In genomic region chr19:46471778-46472543, GRCh38 we compare ENCODE assay signal across 10 cellular contexts. TPM values are rescaled to one million over a fixed set of nuclear protein-coding genes. Genes with fewer than 3 reads are reported as not detected.
DNase-seq lines count a peak whose midpoint lies in the region; ATAC-seq, FAIRE-seq and TF ChIP-seq lines count a peak whose summit lies in the region.
"Had no signal": no experiment of that assay in that cellular context is flagged by ENCODE, and none has a peak within 500 bp of the region (broad histone marks: within the 10 kb centered on the region; RNA-seq: fewer than 3 reads in every experiment).

No MANE protein-coding gene starts in this region.

- no peaks in the 10 kb centered on the region for H3K27me3 ChIP-seq in mammary epithelial cell (ENCODE audit: insufficient read depth, low read length)
- H3K27me3 ChIP-seq in HepG2 (ENCODE audit: control insufficient read depth in 1 of 2, insufficient read depth in 2 of 2, low read length in 2 of 2): peaks cover 2 to 19% of the 10 kb centered on the region in 2 experiments; a peak in 3 of 5 replicates
- peaks cover 0 to 9% (median 3%) of the 10 kb centered on the region in 5 donors for H3K27me3 ChIP-seq in subcutaneous abdominal adipose tissue (ENCODE audit: control insufficient read depth in 5 of 5, insufficient read depth in 4 of 5, low read length in 5 of 5)

- peak overlapping the region; percentile 80 for H2AFZ ChIP-seq in mammary epithelial cell (ENCODE audit: low read depth, low read length)
- H2AFZ ChIP-seq in HepG2 (ENCODE audit: low read length): no peak overlapping the region

- H3K79me2 ChIP-seq in mammary epithelial cell (ENCODE audit: insufficient read depth, low read length) (no peaks in the 10 kb centered on the region), HepG2 (ENCODE audit: insufficient read depth, low read length) (no peaks in the 10 kb centered on the region)

- no peaks in the 10 kb centered on the region for H3K36me3 ChIP-seq in mammary epithelial cell (ENCODE audit: insufficient read depth, low read length)
- no peaks in the 10 kb centered on the region for H3K36me3 ChIP-seq in HepG2 (replicated peaks in 1 of 2; ENCODE audit: control insufficient read depth in 1 of 2, insufficient read depth in 2 of 2, low read length in 2 of 2)
- no peaks in the 10 kb centered on the region for H3K36me3 ChIP-seq in subcutaneous abdominal adipose tissue (ENCODE audit: control insufficient read depth in 5 of 5, insufficient read depth in 5 of 5, low read length in 5 of 5)

- in situ Hi-C loops in mammary epithelial cell (cut with MboI; ENCODE audit: low sequenced_read_pairs in 2 of 2) (no loop called here), HepG2 (cut with HindIII; ENCODE audit: extremely low pct_ligation_motif_present, low pct_unique_long_range_greater_than_20kb) (no loop called here)

- no peaks in the 10 kb centered on the region for H3K9me3 ChIP-seq in mammary epithelial cell (replicated peaks; ENCODE audit: insufficient read depth, low read length)
- H3K9me3 ChIP-seq in HepG2 (ENCODE audit: low read length): no peaks in the 10 kb centered on the region
- no peaks in the 10 kb centered on the region for H3K9me3 ChIP-seq in subcutaneous abdominal adipose tissue (ENCODE audit: control insufficient read depth in 5 of 5, low read length in 5 of 5)

- no peak overlapping the region for H3K9ac ChIP-seq in mammary epithelial cell (ENCODE audit: insufficient read depth, low read length)
- no peak overlapping the region for H3K9ac ChIP-seq in HepG2 (ENCODE audit: insufficient read depth, low read depth, low read length)
- H3K9ac ChIP-seq in subcutaneous abdominal adipose tissue (ENCODE audit: low read length in 5 of 5): peak overlapping the region in 2 of 5 donors; percentile 4 to 65

- intact Hi-C loops in mammary epithelial cell (cut with micrococcal nuclease): no loop called here
- intact Hi-C loops in HepG2 (cut with micrococcal nuclease; ENCODE audit: unreplicated experiment): no loop called here

- dilution Hi-C loops in mammary epithelial cell (cut with HindIII; ENCODE audit: low sequenced_read_pairs): no loop called here

- TF ChIP-seq RAD21 in HepG2 (CRISPR knock-in tag; IDR thresholded peaks at IDR 0.05): no peak

- ATAC-seq in HepG2 (no peak), HG03432 (IDR thresholded peaks at IDR 0.05; ENCODE audit: unreplicated experiment) (no peak)

- H3K27ac ChIP-seq in mammary epithelial cell (ENCODE audit: insufficient read depth, low read depth, low read length) (no peak overlapping the region), HepG2 (ENCODE audit: extremely low read length, insufficient read depth, low read length) (no peak overlapping the region), subcutaneous abdominal adipose tissue (ENCODE audit: low read depth, low read length) (no peak overlapping the region)

- TF ChIP-seq EP300 in HepG2 (IDR thresholded peaks at IDR 0.05; ENCODE audit: low read depth in 2 of 2, low read length in 2 of 2) (no peak), HepG2 (CRISPR knock-in tag; IDR thresholded peaks at IDR 0.05; ENCODE audit: borderline replicate concordance) (no peak)

- FAIRE-seq in HepG2 (lab: Jason Lieb, UNC): no peak
- FAIRE-seq: RCC 7860 had no signal

- TF ChIP-seq CTCF in mammary epithelial cell (conservative IDR thresholded peaks at IDR 0.05 in 1 of 2, IDR thresholded peaks at IDR 0.05 in 1 of 2; ENCODE audit: extremely low read depth in 1 of 2, insufficient read depth in 1 of 2, low read depth in 1 of 2, low read length in 2 of 2): no peak
- TF ChIP-seq CTCF in HepG2 (CRISPR knock-in tag; IDR thresholded peaks at IDR 0.05): no peak

- H3K4me1 ChIP-seq in mammary epithelial cell (ENCODE audit: insufficient read depth, low read length): peaks cover 55% of the 10 kb centered on the region
- H3K4me1 ChIP-seq in HepG2 (ENCODE audit: insufficient read depth, low read length): peaks cover 27% of the 10 kb centered on the region
- peaks cover 2 to 20% (median 14%) of the 10 kb centered on the region in 5 donors for H3K4me1 ChIP-seq in subcutaneous abdominal adipose tissue (ENCODE audit: control insufficient read depth in 5 of 5, insufficient read depth in 5 of 5, low read length in 5 of 5)

- H3K4me2 ChIP-seq in mammary epithelial cell (ENCODE audit: insufficient read depth, low read depth, low read length): no peak overlapping the region
- H3K4me2 ChIP-seq in HepG2 (ENCODE audit: low read depth, low read length): peak overlapping the region; percentile 68; the same call in 1 of the 2 replicates

- CTCF ChIA-PET in mammary epithelial cell (lab: Charles Lee; ENCODE audit: low non-redundant PET) (no interaction called here), HepG2 (lab: Yijun Ruan, JAX; ENCODE audit: low intra/inter-chr PET ratio, low total read pairs) (no interaction called here)

- POLR2A ChIA-PET in HepG2 (lab: Yijun Ruan, JAX): no interaction called here

- peak overlapping the region; percentile 65 for H3K4me3 ChIP-seq in Jurkat, Clone E6-1 (ENCODE audit: low read length)
- H3K4me3 ChIP-seq in mammary epithelial cell (replicated peaks in 1 of 3; ENCODE audit: insufficient read depth in 1 of 3, low read depth in 2 of 3, low read length in 3 of 3): no peak overlapping the region
- H3K4me3 ChIP-seq in HepG2 (replicated peaks in 1 of 3; ENCODE audit: insufficient read depth in 1 of 3, low read depth in 2 of 3, low read length in 3 of 3): peak overlapping the region in 1 of 3 experiments; percentile 40; a peak in 1 of 6 replicates
- peak overlapping the region; percentile 22 to 62 (median 48) for H3K4me3 ChIP-seq in subcutaneous abdominal adipose tissue (ENCODE audit: low read depth in 1 of 5, low read length in 5 of 5)

- H4K20me1 ChIP-seq in mammary epithelial cell (ENCODE audit: insufficient read depth, low read length) (no peaks in the 10 kb centered on the region), HepG2 (ENCODE audit: insufficient read depth, low read length) (no peaks in the 10 kb centered on the region)

- no peak for TF ChIP-seq POLR2A in HepG2 (IDR thresholded peaks at IDR 0.05; ENCODE audit: insufficient read depth in 1 of 2, low read depth in 2 of 2, low read length in 2 of 2)

- BruUV-seq in mammary epithelial cell (replicated peaks; lab: Mats Ljungman, UMichigan) (no TSS peak), HepG2 (replicated peaks; lab: Mats Ljungman, UMichigan) (no TSS peak)

- DNase-seq in Jurkat, Clone E6-1 (ENCODE audit: low read depth, low spot score): no peak
- DNase-seq in mammary epithelial cell: no peak
- no peak for DNase-seq in HepG2 (ENCODE audit: low spot score)
- no peak for DNase-seq in NCI-H2081 (lab: John Stamatoyannopoulos, UW)
- DNase-seq in GM19240 (ENCODE audit: insufficient read length, low spot score): no peak
- no peak for DNase-seq in HPDE6-E6E7 (ENCODE audit: extremely low spot score)
- DNase-seq: stimulated activated CD4-positive, alpha-beta T cell treated with anti-CD3 and anti-CD28 coated beads, Interleukin-2, amount 100 ng/mL, for 48 hours had no signal

- 77% methylated on average over 15 of the region's 15 CpGs for WGBS in mammary epithelial cell (ENCODE audit: low coverage, missing lambda C conversion rate)
- 51% methylated on average over 12 of the region's 15 CpGs for WGBS in HepG2 (ENCODE audit: low lambda C conversion rate)

RNA-seq across cellular contexts. Expression of gene PNMA8A, which starts 0.6 kb away (rescaled TPM):
- polyA plus RNA-seq in Jurkat, Clone E6-1 (2012; ENCODE audit: insufficient read depth, insufficient read length): not detected
- total RNA-seq in mammary epithelial cell: 10 to 100 TPM in 1 of 2 donors, under 1 TPM in 1; 0.24 to 39.3 TPM
- 0.26 TPM for polyA plus RNA-seq in mammary epithelial cell
- not detected for polyA minus RNA-seq in mammary epithelial cell
- 0.44 and 0.51 TPM in 2 replicates for total RNA-seq in HepG2 (2016; rRNA removed; fragmentation: Illumina TruSeq; extraction: Trizol)
- 0.10 TPM in 1 of 2 replicates, not detected in the other for total RNA-seq in HepG2 (2016; cell fraction: cytosol; rRNA removed; fragmentation: Illumina TruSeq; extraction: Trizol; ENCODE audit: low read depth)
- 0.41 and 0.56 TPM in 2 replicates for total RNA-seq in HepG2 (2016; cell fraction: insoluble cytoplasmic fraction; rRNA removed; fragmentation: Illumina TruSeq; extraction: Trizol)
- 0.28 and 0.52 TPM in 2 replicates for total RNA-seq in HepG2 (2016; cell fraction: membrane; rRNA removed; fragmentation: Illumina TruSeq; extraction: Trizol)
- total RNA-seq in HepG2 (2016; cell fraction: nucleus; rRNA removed; fragmentation: Illumina TruSeq; extraction: Trizol): 0.13 and 0.31 TPM in 2 replicates
- 0.13 TPM in 2 replicates for polyA plus RNA-seq in HepG2 (2011; rRNA removed)
- 0.11 and 0.21 TPM in 2 replicates for polyA plus RNA-seq in HepG2 (2011; cell fraction: cytosol; rRNA removed)
- 0.09 TPM in 1 of 2 replicates, not detected in the other for polyA plus RNA-seq in HepG2 (2011; cell fraction: nucleus; rRNA removed)
- 0.15 and 0.33 TPM in 2 replicates for polyA plus RNA-seq in HepG2 (2012)
- polyA plus RNA-seq in HepG2 (2016; cell fraction: cytosol; fragmentation: Illumina TruSeq; extraction: Trizol; ENCODE audit: low read depth): 0.05 and 0.07 TPM in 2 replicates
- 0.50 and 0.56 TPM in 2 replicates for polyA plus RNA-seq in HepG2 (2016; cell fraction: insoluble cytoplasmic fraction; fragmentation: Illumina TruSeq; extraction: Trizol; ENCODE audit: low read depth)
- polyA plus RNA-seq in HepG2 (2016; cell fraction: membrane; fragmentation: Illumina TruSeq; extraction: Trizol; ENCODE audit: low read depth): 0.05 and 0.08 TPM in 2 replicates
- polyA plus RNA-seq in HepG2 (2016; cell fraction: nucleus; fragmentation: Illumina TruSeq; extraction: Trizol; ENCODE audit: insufficient read depth, low read depth): 0.18 and 0.40 TPM in 2 replicates
- 0.46 TPM in 1 of 2 replicates, not detected in the other for polyA minus RNA-seq in HepG2 (2011; rRNA and poly(A)+ RNA removed; ENCODE audit: low replicate concordance)
- 0.18 TPM in 1 of 2 replicates, not detected in the other for polyA minus RNA-seq in HepG2 (2011; cell fraction: cytosol; rRNA and poly(A)+ RNA removed)
- polyA minus RNA-seq in HepG2 (2011; cell fraction: nucleus; rRNA and poly(A)+ RNA removed): not detected in 2 replicates

RNA-seq across cellular contexts. Expression of gene PNMA8B, which starts 23.7 kb away (rescaled TPM):
- polyA plus RNA-seq in Jurkat, Clone E6-1 (2012; ENCODE audit: insufficient read depth, insufficient read length): 0.59 TPM
- total RNA-seq in mammary epithelial cell (under 1 TPM; 0.12 to 0.67 TPM), HepG2 (2016; rRNA removed; fragmentation: Illumina TruSeq; extraction: Trizol) (not detected in 2 replicates)
- polyA plus RNA-seq in mammary epithelial cell (0.01 TPM), HepG2 (2011; rRNA removed) (not detected in 2 replicates)
- 1.3 TPM for polyA minus RNA-seq in mammary epithelial cell
- total RNA-seq in HepG2 (2016; cell fraction: cytosol; rRNA removed; fragmentation: Illumina TruSeq; extraction: Trizol; ENCODE audit: low read depth): not detected in 2 replicates
- not detected in 2 replicates for total RNA-seq in HepG2 (2016; cell fraction: insoluble cytoplasmic fraction; rRNA removed; fragmentation: Illumina TruSeq; extraction: Trizol)
- total RNA-seq in HepG2 (2016; cell fraction: membrane; rRNA removed; fragmentation: Illumina TruSeq; extraction: Trizol): not detected in 2 replicates
- total RNA-seq in HepG2 (2016; cell fraction: nucleus; rRNA removed; fragmentation: Illumina TruSeq; extraction: Trizol): not detected in 2 replicates
- not detected in 2 replicates for polyA plus RNA-seq in HepG2 (2011; cell fraction: cytosol; rRNA removed)
- 0.02 TPM in 1 of 2 replicates, not detected in the other for polyA plus RNA-seq in HepG2 (2011; cell fraction: nucleus; rRNA removed)
- not detected in 2 replicates for polyA plus RNA-seq in HepG2 (2012)
- not detected in 2 replicates for polyA plus RNA-seq in HepG2 (2016; cell fraction: cytosol; fragmentation: Illumina TruSeq; extraction: Trizol; ENCODE audit: low read depth)
- not detected in 2 replicates for polyA plus RNA-seq in HepG2 (2016; cell fraction: insoluble cytoplasmic fraction; fragmentation: Illumina TruSeq; extraction: Trizol; ENCODE audit: low read depth)
- polyA plus RNA-seq in HepG2 (2016; cell fraction: membrane; fragmentation: Illumina TruSeq; extraction: Trizol; ENCODE audit: low read depth): not detected in 2 replicates
- not detected in 2 replicates for polyA plus RNA-seq in HepG2 (2016; cell fraction: nucleus; fragmentation: Illumina TruSeq; extraction: Trizol; ENCODE audit: insufficient read depth, low read depth)
- 0.07 TPM in 1 of 2 replicates, not detected in the other for polyA minus RNA-seq in HepG2 (2011; rRNA and poly(A)+ RNA removed; ENCODE audit: low replicate concordance)
- polyA minus RNA-seq in HepG2 (2011; cell fraction: cytosol; rRNA and poly(A)+ RNA removed): not detected in 2 replicates
- not detected in 2 replicates for polyA minus RNA-seq in HepG2 (2011; cell fraction: nucleus; rRNA and poly(A)+ RNA removed)

RNA-seq across cellular contexts. Expression of gene PNMA8C, which starts 43.2 kb away (rescaled TPM):
- not detected for polyA plus RNA-seq in Jurkat, Clone E6-1 (2012; ENCODE audit: insufficient read depth, insufficient read length)
- total RNA-seq in mammary epithelial cell (1 to 10 TPM in 1 of 2 donors, not detected in 1; 2.3 TPM), HepG2 (2016; rRNA removed; fragmentation: Illumina TruSeq; extraction: Trizol) (not detected in 2 replicates)
- polyA plus RNA-seq in mammary epithelial cell (not detected), HepG2 (2011; rRNA removed) (not detected in 2 replicates)
- polyA minus RNA-seq in mammary epithelial cell: not detected
- not detected in 2 replicates for total RNA-seq in HepG2 (2016; cell fraction: cytosol; rRNA removed; fragmentation: Illumina TruSeq; extraction: Trizol; ENCODE audit: low read depth)
- total RNA-seq in HepG2 (2016; cell fraction: insoluble cytoplasmic fraction; rRNA removed; fragmentation: Illumina TruSeq; extraction: Trizol): not detected in 2 replicates
- total RNA-seq in HepG2 (2016; cell fraction: membrane; rRNA removed; fragmentation: Illumina TruSeq; extraction: Trizol): not detected in 2 replicates
- not detected in 2 replicates for total RNA-seq in HepG2 (2016; cell fraction: nucleus; rRNA removed; fragmentation: Illumina TruSeq; extraction: Trizol)
- polyA plus RNA-seq in HepG2 (2011; cell fraction: cytosol; rRNA removed): not detected in 2 replicates
- not detected in 2 replicates for polyA plus RNA-seq in HepG2 (2011; cell fraction: nucleus; rRNA removed)
- polyA plus RNA-seq in HepG2 (2012): not detected in 2 replicates
- not detected in 2 replicates for polyA plus RNA-seq in HepG2 (2016; cell fraction: cytosol; fragmentation: Illumina TruSeq; extraction: Trizol; ENCODE audit: low read depth)
- polyA plus RNA-seq in HepG2 (2016; cell fraction: insoluble cytoplasmic fraction; fragmentation: Illumina TruSeq; extraction: Trizol; ENCODE audit: low read depth): not detected in 2 replicates
- not detected in 2 replicates for polyA plus RNA-seq in HepG2 (2016; cell fraction: membrane; fragmentation: Illumina TruSeq; extraction: Trizol; ENCODE audit: low read depth)
- not detected in 2 replicates for polyA plus RNA-seq in HepG2 (2016; cell fraction: nucleus; fragmentation: Illumina TruSeq; extraction: Trizol; ENCODE audit: insufficient read depth, low read depth)
- 0.02 TPM in 1 of 2 replicates, not detected in the other for polyA minus RNA-seq in HepG2 (2011; rRNA and poly(A)+ RNA removed; ENCODE audit: low replicate concordance)
- not detected in 2 replicates for polyA minus RNA-seq in HepG2 (2011; cell fraction: cytosol; rRNA and poly(A)+ RNA removed)
- polyA minus RNA-seq in HepG2 (2011; cell fraction: nucleus; rRNA and poly(A)+ RNA removed): not detected in 2 replicates

RNA-seq across cellular contexts. Expression of gene CCDC8, which starts 58.6 kb away (rescaled TPM):
- not detected for polyA plus RNA-seq in Jurkat, Clone E6-1 (2012; ENCODE audit: insufficient read depth, insufficient read length)
- total RNA-seq in mammary epithelial cell (100 to 1,000 TPM in 1 of 2 donors, 10 to 100 TPM in 1; 94.6 to 110 TPM), HepG2 (2016; rRNA removed; fragmentation: Illumina TruSeq; extraction: Trizol) (0.04 TPM in 1 of 2 replicates, not detected in the other)
- polyA plus RNA-seq in mammary epithelial cell (47.7 TPM), HepG2 (2011; rRNA removed) (not detected in 2 replicates)
- polyA minus RNA-seq in mammary epithelial cell: 47.1 TPM
- not detected in 2 replicates for total RNA-seq in HepG2 (2016; cell fraction: cytosol; rRNA removed; fragmentation: Illumina TruSeq; extraction: Trizol; ENCODE audit: low read depth)
- 0.06 TPM in 1 of 2 replicates, not detected in the other for total RNA-seq in HepG2 (2016; cell fraction: insoluble cytoplasmic fraction; rRNA removed; fragmentation: Illumina TruSeq; extraction: Trizol)
- total RNA-seq in HepG2 (2016; cell fraction: membrane; rRNA removed; fragmentation: Illumina TruSeq; extraction: Trizol): not detected in 2 replicates
- not detected in 2 replicates for total RNA-seq in HepG2 (2016; cell fraction: nucleus; rRNA removed; fragmentation: Illumina TruSeq; extraction: Trizol)
- not detected in 2 replicates for polyA plus RNA-seq in HepG2 (2011; cell fraction: cytosol; rRNA removed)
- polyA plus RNA-seq in HepG2 (2011; cell fraction: nucleus; rRNA removed): not detected in 2 replicates
- polyA plus RNA-seq in HepG2 (2012): not detected in 2 replicates
- polyA plus RNA-seq in HepG2 (2016; cell fraction: cytosol; fragmentation: Illumina TruSeq; extraction: Trizol; ENCODE audit: low read depth): not detected in 2 replicates
- polyA plus RNA-seq in HepG2 (2016; cell fraction: insoluble cytoplasmic fraction; fragmentation: Illumina TruSeq; extraction: Trizol; ENCODE audit: low read depth): not detected in 2 replicates
- not detected in 2 replicates for polyA plus RNA-seq in HepG2 (2016; cell fraction: membrane; fragmentation: Illumina TruSeq; extraction: Trizol; ENCODE audit: low read depth)
- not detected in 2 replicates for polyA plus RNA-seq in HepG2 (2016; cell fraction: nucleus; fragmentation: Illumina TruSeq; extraction: Trizol; ENCODE audit: insufficient read depth, low read depth)
- polyA minus RNA-seq in HepG2 (2011; rRNA and poly(A)+ RNA removed; ENCODE audit: low replicate concordance): not detected in 2 replicates
- not detected in 2 replicates for polyA minus RNA-seq in HepG2 (2011; cell fraction: cytosol; rRNA and poly(A)+ RNA removed)
- not detected in 2 replicates for polyA minus RNA-seq in HepG2 (2011; cell fraction: nucleus; rRNA and poly(A)+ RNA removed)

Comparison
In these comparisons a context has a peak if more than half of its experiments do, and no peak if none do; other contexts are left out.
1. H3K4me3 ChIP-seq: peak in Jurkat, Clone E6-1 (single experiment) and subcutaneous abdominal adipose tissue (5 of 5); none in mammary epithelial cell (0 of 3).